ENCODE assay signal across 8 cellular contexts in genomic region chr12:111445311-111446043, GRCh38. TPM values are rescaled to one million over a fixed set of nuclear protein-coding genes. Genes with fewer than 3 reads are reported as not detected.
DNase-seq lines count a peak whose midpoint lies in the region; ATAC-seq and TF ChIP-seq lines count a peak whose summit lies in the region.

No MANE protein-coding gene starts in this region.

- H3K4me1 Mint-ChIP-seq in osteocyte (ENCODE audit: unreplicated experiment): peaks cover 25% of the 10 kb centered on the region

- peaks cover 32% of the 10 kb centered on the region for H3K36me3 Mint-ChIP-seq in osteocyte (ENCODE audit: unreplicated experiment)

- H3K36me3 ChIP-seq in effector memory CD4-positive, alpha-beta T cell (ENCODE audit: control insufficient read depth, insufficient read depth, low read length): peaks cover 36% of the 10 kb centered on the region

- H3K27me3 ChIP-seq in HL-60 (ENCODE audit: insufficient read depth, poor library complexity, severe bottlenecking): no peaks in the 10 kb centered on the region
- no peaks in the 10 kb centered on the region for H3K27me3 ChIP-seq in effector memory CD4-positive, alpha-beta T cell (replicated peaks; ENCODE audit: control insufficient read depth, insufficient read depth, low read length, poor library complexity, severe bottlenecking)

- H3K4me3 ChIP-seq in HL-60 (replicated peaks; ENCODE audit: insufficient read depth, low read length): no peak overlapping the region
- H3K4me3 ChIP-seq in effector memory CD4-positive, alpha-beta T cell (ENCODE audit: insufficient read depth, low read depth, low read length, poor library complexity, severe bottlenecking): no peak overlapping the region

- H3K4me1 ChIP-seq in effector memory CD4-positive, alpha-beta T cell (ENCODE audit: control insufficient read depth, insufficient read depth, low read length, poor library complexity, severe bottlenecking): peaks cover 65% of the 10 kb centered on the region

- no peak for DNase-seq in HL-60 (ENCODE audit: low read depth in 1 of 2, low spot score in 1 of 2)
- DNase-seq in effector memory CD4-positive, alpha-beta T cell: no peak
- peak; percentile 74 for DNase-seq in osteocyte (ENCODE audit: extremely low spot score, unreplicated experiment)
- DNase-seq in HuH-7.5 (ENCODE audit: low spot score): no peak
- DNase-seq in CD1c-positive myeloid dendritic cell (ENCODE audit: extremely low spot score): no peak

- no peaks in the 10 kb centered on the region for H3K9me3 Mint-ChIP-seq in osteocyte (ENCODE audit: unreplicated experiment)

- H3K4me3 Mint-ChIP-seq in osteocyte (ENCODE audit: unreplicated experiment): no peak overlapping the region

- no peaks in the 10 kb centered on the region for H3K9me3 ChIP-seq in effector memory CD4-positive, alpha-beta T cell (ENCODE audit: control insufficient read depth, low read length)

- peak overlapping the region; percentile 22 for H3K27ac ChIP-seq in HL-60 (replicated peaks)
- peak overlapping the region; percentile 78 for H3K27ac ChIP-seq in effector memory CD4-positive, alpha-beta T cell (ENCODE audit: insufficient read depth, low read length, poor library complexity, severe bottlenecking)

- ATAC-seq in GM18517 (IDR thresholded peaks at IDR 0.05; ENCODE audit: unreplicated experiment) (peak; percentile 12), GM19463 (IDR thresholded peaks at IDR 0.05; ENCODE audit: unreplicated experiment) (no peak)
- no peak for ATAC-seq in activated CD4-positive, CD25-positive, alpha-beta regulatory T cell treated with anti-CD3 and anti-CD28 coated beads, Interleukin-2, amount 50 U/mL, for 24 hours

- H3K27me3 Mint-ChIP-seq in osteocyte (ENCODE audit: unreplicated experiment): no peaks in the 10 kb centered on the region

- H3K27ac Mint-ChIP-seq in osteocyte (ENCODE audit: unreplicated experiment): peak overlapping the region; percentile 86

- TF ChIP-seq CTCF in HL-60 (IDR thresholded peaks at IDR 0.05; ENCODE audit: insufficient read depth, low read length): no peak
- no peak for TF ChIP-seq CTCF in osteocyte (IDR thresholded peaks at IDR 0.05)

RNA-seq across cellular contexts. Expression of gene SH2B3, which starts 39.8 kb away (rescaled TPM):
- total RNA-seq in osteocyte: 36.4 and 37.4 TPM in 2 replicates
